Comparison of ENCODE assay signal across 8 cellular contexts in genomic region chr4:2365054-2365912, GRCh38. TPM values are rescaled to one million over a fixed set of nuclear protein-coding genes. Genes with fewer than 3 reads are reported as not detected.
DNase-seq lines count a peak whose midpoint lies in the region; ATAC-seq and TF ChIP-seq lines count a peak whose summit lies in the region.

No MANE protein-coding gene starts in this region.

- peaks cover 12% of the 10 kb centered on the region for H3K36me3 Mint-ChIP-seq in T-cell
- H3K36me3 Mint-ChIP-seq in osteocyte (ENCODE audit: unreplicated experiment): no peaks in the 10 kb centered on the region

- TF ChIP-seq CTCF in AG10803 (conservative IDR thresholded peaks at IDR 0.05; ENCODE audit: low read length): no peak
- TF ChIP-seq CTCF in osteocyte (IDR thresholded peaks at IDR 0.05): no peak

- peaks cover 16 to 26% (median 21%) of the 10 kb centered on the region in 3 donors for H3K4me1 Mint-ChIP-seq in T-cell
- peaks cover 7% of the 10 kb centered on the region for H3K4me1 Mint-ChIP-seq in osteocyte (ENCODE audit: unreplicated experiment)

- CTCF ChIA-PET in T-cell (lab: Charles Lee): no interaction called here

- H3K27me3 Mint-ChIP-seq in T-cell (no peaks in the 10 kb centered on the region), osteocyte (ENCODE audit: unreplicated experiment) (peaks cover 8% of the 10 kb centered on the region)

- intact Hi-C loops in posterior vena cava (cut with DNase I): no loop called here

- H3K4me3 Mint-ChIP-seq in T-cell (peak overlapping the region; percentile 57 to 88 (median 58)), osteocyte (ENCODE audit: unreplicated experiment) (no peak overlapping the region)

- ATAC-seq in T-cell (replicated peaks in 1 of 4) (peak; percentile 18 to 54 (median 31)), esophagus mucosa (peak; percentile 28), GM19397 (IDR thresholded peaks at IDR 0.05; ENCODE audit: unreplicated experiment) (no peak)

- H3K9me3 Mint-ChIP-seq in T-cell (peaks cover 0 to 5% (median 4%) of the 10 kb centered on the region in 3 donors), osteocyte (ENCODE audit: unreplicated experiment) (peaks cover 8% of the 10 kb centered on the region)

- no peak overlapping the region for H3K27ac Mint-ChIP-seq in T-cell
- no peak overlapping the region for H3K27ac Mint-ChIP-seq in osteocyte (ENCODE audit: unreplicated experiment)

- POLR2A ChIA-PET in T-cell (lab: Charles Lee): no interaction called here

- DNase-seq in AG10803 (ENCODE audit: low read depth) (no peak), T-cell (peak in 6 of 34 experiments; percentile 10 to 32 (median 19)), posterior vena cava (ENCODE audit: low spot score) (peak; percentile 77), osteocyte (ENCODE audit: extremely low spot score, unreplicated experiment) (no peak), NCI-H128 (lab: John Stamatoyannopoulos, UW; ENCODE audit: unreplicated experiment) (no peak), SHP77 (lab: John Stamatoyannopoulos, UW) (no peak)

- H3K4me3 ChIP-seq in AG10803 (ENCODE audit: low read length): peak overlapping the region; percentile 68

RNA-seq across cellular contexts. Expression of gene ZFYVE28, which starts 53.2 kb away (rescaled TPM):
- total RNA-seq in T-cell (10 to 100 TPM; 33.4 to 56.2 (median 45.4) TPM), esophagus mucosa (5.3 TPM), posterior vena cava (1 to 10 TPM; 7.4 to 8.4 TPM), osteocyte (3.3 and 3.4 TPM in 2 replicates)

RNA-seq across cellular contexts. Expression of gene CFAP99, which starts 53.5 kb away (rescaled TPM):
- total RNA-seq in T-cell (under 1 TPM in 3 of 5 donors, not detected in 2; 0.09 to 0.20 (median 0.13) TPM), esophagus mucosa (0.28 TPM), posterior vena cava (not detected), osteocyte (not detected in 2 replicates)
